Comparison of ENCODE assay signal across 26 cellular contexts in the genomic region with DNA sequence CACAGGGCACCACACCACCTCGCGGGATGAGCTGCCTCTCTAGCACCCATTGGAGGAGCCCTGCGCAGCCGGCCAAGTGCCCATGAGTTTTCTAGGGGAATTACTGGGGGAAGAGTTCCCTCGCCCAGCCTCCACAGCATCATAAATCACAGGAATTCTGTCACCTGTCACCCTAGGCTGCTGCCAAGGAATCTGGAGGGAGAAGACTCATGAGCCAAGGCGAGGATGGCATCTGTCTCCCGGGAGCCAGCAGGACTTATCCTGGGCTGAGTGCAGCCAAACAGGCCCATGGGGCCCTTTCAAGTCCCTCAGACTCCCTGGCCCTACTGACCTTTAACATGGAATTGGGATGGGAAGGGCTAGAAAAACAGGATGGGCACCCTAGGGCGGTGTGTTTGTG. TPM values are rescaled to one million over a fixed set of nuclear protein-coding genes. Genes with fewer than 3 reads are reported as not detected.
"Had no signal": no experiment of that assay in that cellular context is flagged by ENCODE, and none has a peak within 500 bp of the region (broad histone marks: within the 10 kb centered on the region; RNA-seq: fewer than 3 reads in every experiment).

No MANE protein-coding gene starts in this region.

- H3K27ac ChIP-seq: KMS-11 had no signal

- H3K4me1 Mint-ChIP-seq: central memory CD8-positive, alpha-beta T cell had no signal

- DNase-seq: activated CD4-positive, alpha-beta memory T cell treated with anti-CD3 and anti-CD28 coated beads for 36 hours; activated CD4-positive, alpha-beta T cell treated with anti-CD3 and anti-CD28 coated beads, Interleukin-2, amount 10 ng/mL, durations not matched to agents 7 days and 5 days; activated CD4-positive, CD25-positive, alpha-beta regulatory T cell; activated CD8-positive, alpha-beta memory T cell treated with anti-CD3 and anti-CD28 coated beads for 24 hours; activated gamma-delta T cell; activated naive CD4-positive, alpha-beta T cell treated with anti-CD3 and anti-CD28 coated beads for 36 hours; activated T-cell treated with anti-CD3 and anti-CD28 coated beads, Interleukin-2, amount 50 U/mL, for 4 hours; amygdala; NCI-H1092; NCI-H1417; NCI-H1930; NCI-H345; NCI-H510A treated with DMSO at 0.1 percent for 48 hours; NCI-H774; NK-92 treated with Interleukin-12 subunit alpha and Interleukin-12 subunit beta, amount 100 ng/mL, for 24 hours; SIG-M5; T-helper 17 cell; T1000 had no signal

- H3K27ac Mint-ChIP-seq: activated CD4-positive, alpha-beta memory T cell treated with anti-CD3 and anti-CD28 coated beads for 36 hours; activated CD4-positive, alpha-beta T cell treated with anti-CD3 and anti-CD28 coated beads, Interleukin-2, amount 10 ng/mL, durations not matched to agents 7 days and 5 days; activated naive CD4-positive, alpha-beta T cell treated with anti-CD3 and anti-CD28 coated beads for 36 hours; activated naive CD8-positive, alpha-beta T cell; activated T-helper 17 cell treated with anti-CD3 and anti-CD28 coated beads, Interleukin-2, amount 50 U/mL, for 72 hours; IgD-negative memory B cell; T-helper 17 cell had no signal

- H3K4me3 Mint-ChIP-seq: activated CD4-positive, alpha-beta memory T cell treated with anti-CD3 and anti-CD28 coated beads for 36 hours; activated CD4-positive, alpha-beta T cell treated with anti-CD3 and anti-CD28 coated beads, Interleukin-2, amount 10 ng/mL, durations not matched to agents 7 days and 5 days; activated naive CD4-positive, alpha-beta T cell treated with anti-CD3 and anti-CD28 coated beads for 36 hours; activated naive CD8-positive, alpha-beta T cell; activated T-cell treated with anti-CD3 and anti-CD28 coated beads, Interleukin-2, amount 50 U/mL, for 4 hours; activated T-helper 17 cell treated with anti-CD3 and anti-CD28 coated beads, Interleukin-2, amount 50 U/mL, for 72 hours; brain; central memory CD8-positive, alpha-beta T cell; IgD-negative memory B cell; T-helper 17 cell had no signal

- ATAC-seq: activated T-cell treated with anti-CD3 and anti-CD28 coated beads, Interleukin-2, amount 50 U/mL, for 4 hours; activated T-helper 17 cell treated with anti-CD3 and anti-CD28 coated beads, Interleukin-2, amount 50 U/mL, for 72 hours; T-helper 17 cell had no signal

- H3K27me3 Mint-ChIP-seq: activated CD4-positive, alpha-beta memory T cell treated with anti-CD3 and anti-CD28 coated beads for 36 hours; activated T-helper 17 cell treated with anti-CD3 and anti-CD28 coated beads, Interleukin-2, amount 50 U/mL, for 72 hours; T-helper 17 cell had no signal

- H3K9me3 Mint-ChIP-seq: activated CD4-positive, alpha-beta memory T cell treated with anti-CD3 and anti-CD28 coated beads for 36 hours; activated CD4-positive, alpha-beta T cell treated with anti-CD3 and anti-CD28 coated beads, Interleukin-2, amount 10 ng/mL, durations not matched to agents 7 days and 5 days; activated naive CD4-positive, alpha-beta T cell treated with anti-CD3 and anti-CD28 coated beads for 36 hours; activated T-cell treated with anti-CD3 and anti-CD28 coated beads, Interleukin-2, amount 50 U/mL, for 4 hours; activated T-helper 17 cell treated with anti-CD3 and anti-CD28 coated beads, Interleukin-2, amount 50 U/mL, for 72 hours; central memory CD8-positive, alpha-beta T cell; IgD-negative memory B cell had no signal

- H3K36me3 Mint-ChIP-seq: activated CD4-positive, alpha-beta memory T cell treated with anti-CD3 and anti-CD28 coated beads for 36 hours; activated naive CD8-positive, alpha-beta T cell; brain had no signal

- H3K9ac ChIP-seq: KMS-11 had no signal

- H3K4me2 ChIP-seq: KMS-11 had no signal

RNA-seq across cellular contexts. Expression of a gene that starts 21.2 kb away (rescaled TPM):
- total RNA-seq: activated CD4-positive, alpha-beta T cell treated with anti-CD3 and anti-CD28 coated beads, Interleukin-2, amount 10 ng/mL, durations not matched to agents 7 days and 5 days; activated naive CD4-positive, alpha-beta T cell treated with anti-CD3 and anti-CD28 coated beads for 36 hours; astrocyte; MCF 10A; T-helper 17 cell had no signal
- polyA plus RNA-seq: IgD-negative memory B cell had no signal

RNA-seq across cellular contexts. Expression of a gene that starts 41.9 kb away (rescaled TPM):
- total RNA-seq: MCF 10A had no signal
